29 cellular contexts compared by ENCODE assay signal in genomic region chr14:23109769-23110168, GRCh38. TPM values are rescaled to one million over a fixed set of nuclear protein-coding genes. Genes with fewer than 3 reads are reported as not detected.
"Had no signal": no experiment of that assay in that cellular context is flagged by ENCODE, and none has a peak within 500 bp of the region (broad histone marks: within the 10 kb centered on the region; RNA-seq: fewer than 3 reads in every experiment).

No MANE protein-coding gene starts in this region.

- H3K27ac ChIP-seq: stomach, suprapubic skin, testis, thoracic aorta, thyroid gland, tibial artery, tibial nerve, transverse colon, upper lobe of left lung, upper lobe of right lung, uterus, vagina had no signal

- H3K36me3 Mint-ChIP-seq: stimulated activated effector memory CD8-positive, alpha-beta T cell treated with anti-CD3 and anti-CD28 coated beads, Interleukin-12 subunit alpha, Interleukin-12 subunit beta, amount 100 ng/mL, for 72 hours; stimulated activated memory B cell treated with anti-CD40 and anti-IgM and Interleukin-4, amounts not matched to agents 10 μg/mL and 1 μg/mL and 100 μg/mL, for 72 hours; stimulated activated naive B cell treated with anti-CD40 and anti-IgM and Interleukin-4, amounts not matched to agents 10 μg/mL and 1 μg/mL and 100 μg/mL, for 72 hours; type B pancreatic cell had no signal

- H3K4me1 ChIP-seq: testis, transverse colon, uterus, vagina had no signal

- DNase-seq: stimulated activated CD4-positive, alpha-beta T cell treated with anti-CD3 and anti-CD28 coated beads, Interleukin-2, amount 100 ng/mL, for 48 hours; stimulated activated CD4-positive, alpha-beta T cell treated with anti-CD3 and anti-CD28 coated beads, Interleukin-4, amount 100 ng/mL, for 1 hour; stimulated activated CD4-positive, alpha-beta T cell treated with anti-CD3 and anti-CD28 coated beads, Interleukin-4, amount 100 ng/mL, for 24 hours; stimulated activated CD4-positive, alpha-beta T cell treated with anti-CD3 and anti-CD28 coated beads, Interleukin-4, amount 100 ng/mL, for 4 hours; stimulated activated CD8-positive, alpha-beta memory T cell treated with anti-CD3 and anti-CD28 coated beads, Interleukin-4, amount 100 ng/mL, for 48 hours; stimulated activated naive B cell treated with anti-CD40 and anti-IgM and Interleukin-4, amounts not matched to agents 10 μg/mL and 1 μg/mL and 100 μg/mL, for 72 hours; stimulated activated naive CD4-positive, alpha-beta T cell treated with Interleukin-2 at 50 U/mL for 16 hours; stimulated activated naive CD8-positive, alpha-beta T cell treated with anti-CD3 and anti-CD28 coated beads, Interleukin-15, amount 100 ng/mL, for 72 hours; stimulated activated naive CD8-positive, alpha-beta T cell treated with anti-CD3 and anti-CD28 coated beads, Interleukin-15, Interleukin-2, amounts not matched to agents 100 U/mL and 50 U/mL, for 24 hours; stomach; transverse colon; upper lobe of right lung; uterus had no signal

- H3K27ac Mint-ChIP-seq: stimulated activated effector memory CD8-positive, alpha-beta T cell treated with anti-CD3 and anti-CD28 coated beads, Interleukin-12 subunit alpha, Interleukin-12 subunit beta, amount 100 ng/mL, for 72 hours; stimulated activated memory B cell treated with anti-CD40 and anti-IgM and Interleukin-4, amounts not matched to agents 10 μg/mL and 1 μg/mL and 100 μg/mL, for 72 hours; stimulated activated naive B cell treated with anti-CD40 and anti-IgM and Interleukin-4, amounts not matched to agents 10 μg/mL and 1 μg/mL and 100 μg/mL, for 72 hours; stimulated activated naive CD8-positive, alpha-beta T cell treated with anti-CD3 and anti-CD28 coated beads, Interleukin-15, amount 100 ng/mL, for 72 hours; stimulated activated naive CD8-positive, alpha-beta T cell treated with anti-CD3 and anti-CD28 coated beads, Interleukin-15, Interleukin-2, amounts not matched to agents 100 ng/mL and 50 ng/mL, for 24 hours; type B pancreatic cell had no signal

- H3K27me3 ChIP-seq: testis, thyroid gland, upper lobe of left lung, upper lobe of right lung, uterus, vagina had no signal

- H3K27me3 Mint-ChIP-seq: stimulated activated naive CD8-positive, alpha-beta T cell treated with anti-CD3 and anti-CD28 coated beads, Interleukin-15, amount 100 ng/mL, for 72 hours; stimulated activated naive CD8-positive, alpha-beta T cell treated with anti-CD3 and anti-CD28 coated beads, Interleukin-15, Interleukin-2, amounts not matched to agents 100 ng/mL and 50 ng/mL, for 24 hours had no signal

- H3K9me3 Mint-ChIP-seq: stimulated activated effector memory CD8-positive, alpha-beta T cell treated with anti-CD3 and anti-CD28 coated beads, Interleukin-12 subunit alpha, Interleukin-12 subunit beta, amount 100 ng/mL, for 72 hours; stimulated activated memory B cell treated with anti-CD40 and anti-IgM and Interleukin-4, amounts not matched to agents 10 μg/mL and 1 μg/mL and 100 μg/mL, for 72 hours; stimulated activated naive B cell treated with anti-CD40 and anti-IgM and Interleukin-4, amounts not matched to agents 10 μg/mL and 1 μg/mL and 100 μg/mL, for 72 hours; stimulated activated naive CD8-positive, alpha-beta T cell treated with anti-CD3 and anti-CD28 coated beads, Interleukin-15, amount 100 ng/mL, for 72 hours; stimulated activated naive CD8-positive, alpha-beta T cell treated with anti-CD3 and anti-CD28 coated beads, Interleukin-15, Interleukin-2, amounts not matched to agents 100 ng/mL and 50 ng/mL, for 24 hours; type B pancreatic cell had no signal

- H3K36me3 ChIP-seq: stomach, suprapubic skin, thoracic aorta, thyroid gland, tibial artery, tibial nerve, transverse colon, upper lobe of left lung, upper lobe of right lung, uterus, vagina had no signal

- H3K4me3 Mint-ChIP-seq: stimulated activated effector memory CD8-positive, alpha-beta T cell treated with anti-CD3 and anti-CD28 coated beads, Interleukin-12 subunit alpha, Interleukin-12 subunit beta, amount 100 ng/mL, for 72 hours; stimulated activated memory B cell treated with anti-CD40 and anti-IgM and Interleukin-4, amounts not matched to agents 10 μg/mL and 1 μg/mL and 100 μg/mL, for 72 hours; stimulated activated naive B cell treated with anti-CD40 and anti-IgM and Interleukin-4, amounts not matched to agents 10 μg/mL and 1 μg/mL and 100 μg/mL, for 72 hours; stimulated activated naive CD8-positive, alpha-beta T cell treated with anti-CD3 and anti-CD28 coated beads, Interleukin-15, amount 100 ng/mL, for 72 hours; stimulated activated naive CD8-positive, alpha-beta T cell treated with anti-CD3 and anti-CD28 coated beads, Interleukin-15, Interleukin-2, amounts not matched to agents 100 ng/mL and 50 ng/mL, for 24 hours; type B pancreatic cell had no signal

- H3K4me3 ChIP-seq: stomach, suprapubic skin, testis, thoracic aorta, thyroid gland, tibial artery, tibial nerve, transverse colon, upper lobe of left lung, upper lobe of right lung, uterus, vagina had no signal

- H3K9me3 ChIP-seq: stomach, suprapubic skin, testis, thoracic aorta, thyroid gland, tibial artery, tibial nerve, transverse colon, upper lobe of left lung, upper lobe of right lung, uterus, vagina had no signal

- ATAC-seq: stimulated activated memory B cell treated with anti-CD40 and anti-IgM and Interleukin-4, amounts not matched to agents 10 μg/mL and 1 μg/mL and 100 μg/mL, for 72 hours; stimulated activated naive CD8-positive, alpha-beta T cell treated with anti-CD3 and anti-CD28 coated beads, Interleukin-15, Interleukin-2, amounts not matched to agents 100 U/mL and 50 U/mL, for 24 hours had no signal

RNA-seq across cellular contexts. Expression of gene CIROP, which starts 5.0 kb away (rescaled TPM):
- total RNA-seq: stomach, subcutaneous adipose tissue, suprapubic skin, temporal lobe, testis, tibial nerve, transverse colon, upper lobe of left lung, upper lobe of right lung, ureter, urinary bladder, uterus, vagina had no signal

RNA-seq across cellular contexts. Expression of gene CEBPE, which starts 9.3 kb away (rescaled TPM):
- total RNA-seq: stomach, suprapubic skin, temporal lobe, thoracic aorta, thyroid gland, tibial nerve, transverse colon, upper lobe of right lung, ureter, urinary bladder, uterus, vagina had no signal
